In genomic region chr20:33005132-33005566, GRCh38 we compare ENCODE assay signal across 8 cellular contexts. TPM values are rescaled to one million over a fixed set of nuclear protein-coding genes. Genes with fewer than 3 reads are reported as not detected.
A peak's percentile ranks its signal among the peaks of the same experiment; 100 is the strongest.
DNase-seq lines count a peak whose midpoint lies in the region; ATAC-seq and TF ChIP-seq lines count a peak whose summit lies in the region.

No MANE protein-coding gene starts in this region.

- no peaks in the 10 kb centered on the region for H3K36me3 ChIP-seq in RWPE2 (ENCODE audit: low read depth)

- POLR2A ChIA-PET in AG04450 (lab: Yijun Ruan, JAX), result no interaction called here

- ATAC-seq in RWPE2 (ENCODE audit: low read depth), result no peak
- ATAC-seq in HG03025 (IDR thresholded peaks at IDR 0.05; ENCODE audit: low FRiP score, unreplicated experiment), result no peak
- no peak for ATAC-seq in GM21390 (IDR thresholded peaks at IDR 0.05; ENCODE audit: unreplicated experiment)

- DNase-seq in AG04450 (ENCODE audit: low read depth, low spot score) (no peak), RWPE2 (ENCODE audit: low spot score) (no peak), fibroblast of villous mesenchyme (ENCODE audit: low read depth) (no peak), 8988T (no peak), COR-L47 (lab: John Stamatoyannopoulos, UW) (no peak)

- CTCF ChIA-PET in AG04450 (lab: Charles Lee), result interaction anchor here (1.0 kb wide), 1 partner anchor 215 kb away, joined by 5 read pairs; no protein-coding TSS in a partner anchor

- no peaks in the 10 kb centered on the region for H3K4me1 ChIP-seq in RWPE2 (ENCODE audit: insufficient read depth, poor library complexity, severe bottlenecking)

- H3K27ac ChIP-seq in AG04450 (ENCODE audit: low read depth, low read length) (no peak overlapping the region), RWPE2 (ENCODE audit: poor library complexity, severe bottlenecking) (no peak overlapping the region)

- H3K4me3 ChIP-seq in AG04450 (ENCODE audit: low read depth, low read length) (no peak overlapping the region), RWPE2 (ENCODE audit: severe bottlenecking) (no peak overlapping the region), fibroblast of villous mesenchyme (ENCODE audit: low read depth, low read length) (no peak overlapping the region)

- H3K9me3 ChIP-seq in AG04450 (ENCODE audit: control insufficient read depth, insufficient read depth, low read length) (no peaks in the 10 kb centered on the region; the same call in 1 of the 2 replicates), RWPE2 (ENCODE audit: severe bottlenecking) (no peaks in the 10 kb centered on the region)

- H3K27me3 ChIP-seq in AG04450 (ENCODE audit: control insufficient read depth, insufficient read depth, low read length) (no peaks in the 10 kb centered on the region), RWPE2 (ENCODE audit: insufficient read depth, poor library complexity, severe bottlenecking) (peaks cover 6% of the 10 kb centered on the region)

- TF ChIP-seq CTCF in AG04450 (IDR thresholded peaks at IDR 0.05; ENCODE audit: low read depth, low read length) (peak; percentile 39), GM12872 (IDR thresholded peaks at IDR 0.05; ENCODE audit: insufficient read depth, low read depth, low read length) (peak; percentile 59), RWPE2 (IDR thresholded peaks at IDR 0.05; ENCODE audit: poor library complexity, severe bottlenecking) (peak; percentile 44), fibroblast of villous mesenchyme (IDR thresholded peaks at IDR 0.05; ENCODE audit: insufficient read depth, low read depth, low read length) (peak; percentile 43)

RNA-seq across cellular contexts. Expression of gene SUN5, which starts 0.9 kb away (rescaled TPM):
- not detected in 2 replicates for polyA plus RNA-seq in AG04450 (2011; rRNA removed)
- polyA minus RNA-seq in AG04450 (2011; rRNA and poly(A)+ RNA removed), result not detected in 2 replicates
- total RNA-seq in fibroblast of villous mesenchyme, result not detected in 2 replicates

RNA-seq across cellular contexts. Expression of gene BPIFB2, which starts 2.4 kb away (rescaled TPM):
- not detected in 2 replicates for polyA plus RNA-seq in AG04450 (2011; rRNA removed)
- not detected in 2 replicates for polyA minus RNA-seq in AG04450 (2011; rRNA and poly(A)+ RNA removed)
- total RNA-seq in fibroblast of villous mesenchyme, result not detected in 2 replicates

RNA-seq across cellular contexts. Expression of gene BPIFB6, which starts 26.3 kb away (rescaled TPM):
- not detected in 2 replicates for polyA plus RNA-seq in AG04450 (2011; rRNA removed)
- not detected in 2 replicates for polyA minus RNA-seq in AG04450 (2011; rRNA and poly(A)+ RNA removed)
- not detected in 2 replicates for total RNA-seq in fibroblast of villous mesenchyme

RNA-seq across cellular contexts. Expression of gene BPIFB3, which starts 48.6 kb away (rescaled TPM):
- not detected in 2 replicates for polyA plus RNA-seq in AG04450 (2011; rRNA removed)
- not detected in 2 replicates for polyA minus RNA-seq in AG04450 (2011; rRNA and poly(A)+ RNA removed)
- total RNA-seq in fibroblast of villous mesenchyme, result not detected in 2 replicates
